26 cellular contexts compared by ENCODE assay signal in genomic region chr7:27861747-27862146, GRCh38.
"Had no signal": no experiment of that assay in that cellular context is flagged by ENCODE, and none has a peak within 500 bp of the region (broad histone marks: within the 10 kb centered on the region; RNA-seq: fewer than 3 reads in every experiment).

No MANE protein-coding gene starts in this region.

- H3K4me1 ChIP-seq: left ventricle myocardium inferior, pancreas, prostate gland, suprapubic skin had no signal

- H3K4me3 Mint-ChIP-seq: mesothelial cell of epicardium; naive B cell; natural killer cell treated with Interleukin-12 subunit alpha and Interleukin-12 subunit beta and Interleukin-15 and Interleukin-18, amount 100 ng/mL, for 72 hours; stimulated activated naive CD8-positive, alpha-beta T cell treated with anti-CD3 and anti-CD28 coated beads, Interleukin-15, Interleukin-2, amounts not matched to agents 100 ng/mL and 50 ng/mL, for 24 hours had no signal

- H3K4me3 ChIP-seq: left ventricle myocardium inferior, lung, pancreas, prostate gland, skin epidermis, suprapubic skin, thoracic aorta, tibial artery, vagina had no signal

- ATAC-seq: pancreas, right cardiac atrium, sciatic nerve had no signal

- H3K9me3 ChIP-seq: pancreas, prostate gland, suprapubic skin, thoracic aorta, tibial artery, vagina had no signal

- H3K36me3 Mint-ChIP-seq: natural killer cell treated with Interleukin-12 subunit alpha and Interleukin-12 subunit beta and Interleukin-15 and Interleukin-18, amount 100 ng/mL, for 72 hours had no signal

- DNase-seq: islet precursor cell; left ventricle myocardium inferior; mesendoderm; naive B cell; nucleus accumbens; pancreas; posterior cingulate gyrus; retina; right cardiac atrium; stimulated activated CD4-positive, alpha-beta T cell treated with anti-CD3 and anti-CD28 coated beads, Interleukin-12 subunit alpha, Interleukin-12 subunit beta, amount 100 ng/mL, for 4 hours; stimulated activated CD4-positive, alpha-beta T cell treated with anti-CD3 and anti-CD28 coated beads, Interleukin-15, amount 100 ng/mL, for 24 hours; stimulated activated CD4-positive, alpha-beta T cell treated with anti-CD3 and anti-CD28 coated beads, Interleukin-2, amount 100 ng/mL, for 24 hours; stimulated activated CD4-positive, alpha-beta T cell treated with anti-CD3 and anti-CD28 coated beads, Interleukin-4, amount 100 ng/mL, for 1 hour; stimulated activated naive CD4-positive, alpha-beta T cell; tibial artery; trophoblast cell had no signal

- H3K27ac ChIP-seq: left ventricle myocardium inferior, pancreas, prostate gland, skin epidermis, suprapubic skin, thoracic aorta, tibial artery, vagina had no signal

- H3K27me3 ChIP-seq: pancreas, suprapubic skin, tibial artery, vagina had no signal

- H3K27ac Mint-ChIP-seq: mesothelial cell of epicardium; stimulated activated naive CD8-positive, alpha-beta T cell treated with anti-CD3 and anti-CD28 coated beads, Interleukin-15, Interleukin-2, amounts not matched to agents 100 ng/mL and 50 ng/mL, for 24 hours had no signal

- H3K9me3 Mint-ChIP-seq: natural killer cell treated with Interleukin-12 subunit alpha and Interleukin-12 subunit beta and Interleukin-15 and Interleukin-18, amount 100 ng/mL, for 72 hours; stimulated activated naive CD8-positive, alpha-beta T cell treated with anti-CD3 and anti-CD28 coated beads, Interleukin-15, Interleukin-2, amounts not matched to agents 100 ng/mL and 50 ng/mL, for 24 hours had no signal

- H3K27me3 Mint-ChIP-seq: naive B cell; natural killer cell treated with Interleukin-12 subunit alpha and Interleukin-12 subunit beta and Interleukin-15 and Interleukin-18, amount 100 ng/mL, for 72 hours; stimulated activated naive CD8-positive, alpha-beta T cell treated with anti-CD3 and anti-CD28 coated beads, Interleukin-15, Interleukin-2, amounts not matched to agents 100 ng/mL and 50 ng/mL, for 24 hours had no signal

- H3K36me3 ChIP-seq: left ventricle myocardium inferior, pancreas, prostate gland, thoracic aorta, tibial artery, vagina had no signal
